Comparison of ENCODE assay signal across 23 cellular contexts in the genomic region with DNA sequence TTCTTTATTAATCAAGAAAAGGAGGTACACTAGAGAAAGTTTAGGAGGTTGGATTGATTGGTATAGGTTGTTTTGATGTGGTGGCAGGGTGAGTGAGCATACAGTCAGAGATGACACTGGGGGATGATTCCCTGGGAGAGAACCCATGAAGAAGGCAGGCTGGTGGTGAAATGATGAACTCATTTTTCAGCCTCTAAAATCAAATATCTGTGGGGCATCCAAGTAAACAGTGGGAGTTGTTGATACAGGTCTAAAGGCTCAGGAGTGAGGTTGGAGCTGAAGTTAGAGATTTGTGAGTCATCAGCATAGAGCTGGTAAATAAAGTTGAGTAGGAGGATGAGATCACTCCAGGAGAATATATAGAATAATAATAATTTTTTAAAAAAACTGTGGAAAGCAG. TPM values are rescaled to one million over a fixed set of nuclear protein-coding genes. Genes with fewer than 3 reads are reported as not detected.
DNase-seq lines count a peak whose midpoint lies in the region; ATAC-seq, FAIRE-seq and TF ChIP-seq lines count a peak whose summit lies in the region.
"Had no signal": no experiment of that assay in that cellular context is flagged by ENCODE, and none has a peak within 500 bp of the region (broad histone marks: within the 10 kb centered on the region; RNA-seq: fewer than 3 reads in every experiment).

No MANE protein-coding gene starts in this region.

- DNase-seq in DMS53 (lab: John Stamatoyannopoulos, UW) = peak; percentile 61
- peak; percentile 62 for DNase-seq in HPDE6-E6E7 (ENCODE audit: extremely low spot score)
- no peak for DNase-seq in keratinocyte (ENCODE audit: low read depth, low spot score)
- DNase-seq in H7 = no peak
- DNase-seq in AG20443 (ENCODE audit: low spot score) = no peak
- no peak for DNase-seq in NCI-H524 treated with DMSO at 0.1 percent for 48 hours (lab: John Stamatoyannopoulos, UW)
- DNase-seq: activated CD8-positive, alpha-beta memory T cell treated with anti-CD3 and anti-CD28 coated beads, Interleukin-2, amount 50 U/mL, for 48 hours; activated gamma-delta T cell; CD4-positive, alpha-beta T cell; hippocampal formation; kidney; NCI-H1105; NCI-H2107; NCI-H524; stimulated activated CD4-positive, alpha-beta T cell treated with anti-CD3 and anti-CD28 coated beads, Interleukin-2, amount 100 ng/mL, for 48 hours; stimulated activated naive CD4-positive, alpha-beta T cell; testis had no signal

- no peak overlapping the region for H3K27ac ChIP-seq in keratinocyte (ENCODE audit: control insufficient read depth, insufficient read depth, low read length)
- H3K27ac ChIP-seq: testis had no signal

- H3K4me3 ChIP-seq in keratinocyte (ENCODE audit: control insufficient read depth in 2 of 3, extremely low read depth in 1 of 3, insufficient read depth in 2 of 3, low read depth in 1 of 3, low read length in 3 of 3) = no peak overlapping the region
- H3K4me3 ChIP-seq in H7 (ENCODE audit: insufficient read depth, low read depth, low read length) = no peak overlapping the region
- H3K4me3 ChIP-seq: dorsolateral prefrontal cortex, smooth muscle cell, testis had no signal

- H3K4me3 Mint-ChIP-seq in activated T-helper 17 cell treated with anti-CD3 and anti-CD28 coated beads, Interleukin-2, amount 50 U/mL, for 72 hours = no peak overlapping the region
- H3K4me3 Mint-ChIP-seq: CD4-positive, alpha-beta T cell; central memory CD8-positive, alpha-beta T cell; WTC11 had no signal

- H3K27me3 ChIP-seq in keratinocyte (ENCODE audit: control insufficient read depth, extremely low read depth, insufficient read depth, low read length) (peaks cover 8% of the 10 kb centered on the region), H7 (ENCODE audit: control insufficient read depth, insufficient read depth, low read length) (no peaks in the 10 kb centered on the region)
- H3K27me3 ChIP-seq: testis had no signal

- H3K9me1 ChIP-seq in keratinocyte (ENCODE audit: control insufficient read depth, extremely low read depth, insufficient read depth, low read length) = no peaks in the 10 kb centered on the region

- no peak overlapping the region for H2AFZ ChIP-seq in keratinocyte (ENCODE audit: control insufficient read depth, low read length)

- H3K4me2 ChIP-seq in keratinocyte (ENCODE audit: control insufficient read depth, extremely low read depth, insufficient read depth, low read depth, low read length) = no peak overlapping the region
- H3K4me2 ChIP-seq: smooth muscle cell had no signal

- no peaks in the 10 kb centered on the region for H4K20me1 ChIP-seq in keratinocyte (ENCODE audit: control insufficient read depth, extremely low read depth, insufficient read depth, low read length)

- H3K9me3 Mint-ChIP-seq in activated T-helper 17 cell treated with anti-CD3 and anti-CD28 coated beads, Interleukin-2, amount 50 U/mL, for 72 hours = no peaks in the 10 kb centered on the region
- H3K9me3 Mint-ChIP-seq: CD4-positive, alpha-beta T cell; central memory CD8-positive, alpha-beta T cell; WTC11 had no signal

- dilution Hi-C loops in keratinocyte (cut with MboI; ENCODE audit: extremely low pct_ligation_motif_present, low sequenced_read_pairs) = no loop called here

- peak; percentile 67 for FAIRE-seq in keratinocyte (lab: Jason Lieb, UNC)
- FAIRE-seq: kidney had no signal

- H3K4me1 Mint-ChIP-seq in activated T-helper 17 cell treated with anti-CD3 and anti-CD28 coated beads, Interleukin-2, amount 50 U/mL, for 72 hours = no peaks in the 10 kb centered on the region
- H3K4me1 Mint-ChIP-seq: central memory CD8-positive, alpha-beta T cell had no signal

- peak; percentile 43 for ATAC-seq in activated T-helper 17 cell treated with anti-CD3 and anti-CD28 coated beads, Interleukin-2, amount 50 U/mL, for 72 hours (replicated peaks)
- ATAC-seq in GM19467 (IDR thresholded peaks at IDR 0.05; ENCODE audit: unreplicated experiment) = no peak
- ATAC-seq: WTC11 had no signal

- H3K36me3 ChIP-seq in keratinocyte (ENCODE audit: control insufficient read depth in 2 of 2, extremely low read depth in 1 of 2, insufficient read depth in 2 of 2, low read length in 2 of 2) (no peaks in the 10 kb centered on the region), H7 (replicated peaks; ENCODE audit: control insufficient read depth, insufficient read depth, low read length) (no peaks in the 10 kb centered on the region)

- no peaks in the 10 kb centered on the region for H3K9me3 ChIP-seq in keratinocyte (ENCODE audit: control insufficient read depth, low read depth, low read length)
- H3K9me3 ChIP-seq: testis had no signal

- H3K9ac ChIP-seq in keratinocyte (ENCODE audit: control insufficient read depth, extremely low read depth, insufficient read depth, low read length) = no peak overlapping the region

- no peaks in the 10 kb centered on the region for H3K79me2 ChIP-seq in keratinocyte (ENCODE audit: control insufficient read depth, insufficient read depth, low read length)

- H3K4me1 ChIP-seq in keratinocyte (ENCODE audit: control insufficient read depth, extremely low read depth, insufficient read depth, low read length) = no peaks in the 10 kb centered on the region
- H3K4me1 ChIP-seq: testis had no signal

- H3K27ac Mint-ChIP-seq in activated T-helper 17 cell treated with anti-CD3 and anti-CD28 coated beads, Interleukin-2, amount 50 U/mL, for 72 hours = no peak overlapping the region
- H3K27ac Mint-ChIP-seq: CD4-positive, alpha-beta T cell; WTC11 had no signal

- H3K27me3 Mint-ChIP-seq in activated T-helper 17 cell treated with anti-CD3 and anti-CD28 coated beads, Interleukin-2, amount 50 U/mL, for 72 hours = no peaks in the 10 kb centered on the region
- H3K27me3 Mint-ChIP-seq: CD4-positive, alpha-beta T cell; central memory CD8-positive, alpha-beta T cell had no signal

- TF ChIP-seq CTCF in keratinocyte (optimal IDR thresholded peaks at IDR 0.05 in 1 of 3, IDR thresholded peaks at IDR 0.05 in 1 of 3, conservative IDR thresholded peaks at IDR 0.05 in 1 of 3; ENCODE audit: extremely low read depth in 1 of 3, insufficient read depth in 2 of 3, low read length in 3 of 3) = no peak

- H3K36me3 Mint-ChIP-seq in activated T-helper 17 cell treated with anti-CD3 and anti-CD28 coated beads, Interleukin-2, amount 50 U/mL, for 72 hours (ENCODE audit: low read depth) = no peaks in the 10 kb centered on the region
- H3K36me3 Mint-ChIP-seq: WTC11 had no signal

RNA-seq across cellular contexts. Expression of a gene that starts 10.0 kb away (rescaled TPM):
- 10 to 100 TPM; 20.6 to 25.2 TPM for total RNA-seq in activated T-helper 17 cell treated with anti-CD3 and anti-CD28 coated beads, Interleukin-2, amount 50 U/mL, for 72 hours
- polyA plus RNA-seq in keratinocyte = 6.1 to 15.0 TPM (median 7.7 TPM) in 3 replicates
- polyA plus RNA-seq in keratinocyte (2011; ENCODE audit: low read depth) = 19.5 TPM
- 5.7 and 11.4 TPM in 2 replicates for polyA plus RNA-seq in keratinocyte (2011; cell fraction: cytosol; rRNA removed)
- 3.2 and 5.4 TPM in 2 replicates for polyA plus RNA-seq in keratinocyte (2011; cell fraction: nucleus; rRNA removed)
- polyA plus RNA-seq in keratinocyte (2012; ENCODE audit: low replicate concordance) = 9.3 and 10.4 TPM in 2 replicates
- 1.3 to 9.4 TPM (median 2.7 TPM) in 3 replicates for polyA minus RNA-seq in keratinocyte
- polyA minus RNA-seq in keratinocyte (2011; cell fraction: cytosol; rRNA and poly(A)+ RNA removed) = 5.9 TPM
- 0.63 and 2.1 TPM in 2 replicates for polyA minus RNA-seq in keratinocyte (2011; cell fraction: nucleus; rRNA and poly(A)+ RNA removed)
- 287 and 472 TPM in 2 replicates for total RNA-seq in H7 (2014; rRNA removed; shearing (Covaris generic))

Comparison
In these comparisons a context has a peak if more than half of its experiments do, and no peak if none do; other contexts are left out.
1. DNase-seq: peak in DMS53 (single experiment) and HPDE6-E6E7 (single experiment); none in keratinocyte (single experiment), H7 (single experiment), AG20443 (single experiment) and NCI-H524 treated with DMSO at 0.1 percent for 48 hours (single experiment).
2. RNA of a gene that starts 10.0 kb away (total RNA-seq): 287 to 472 TPM in H7; 20.6 to 25.2 TPM in activated T-helper 17 cell treated with anti-CD3 and anti-CD28 coated beads, Interleukin-2, amount 50 U/mL, for 72 hours; every median in the first group is over 10 times any median in the second.